1 cellular context compared by ENCODE assay signal in the genomic region with DNA sequence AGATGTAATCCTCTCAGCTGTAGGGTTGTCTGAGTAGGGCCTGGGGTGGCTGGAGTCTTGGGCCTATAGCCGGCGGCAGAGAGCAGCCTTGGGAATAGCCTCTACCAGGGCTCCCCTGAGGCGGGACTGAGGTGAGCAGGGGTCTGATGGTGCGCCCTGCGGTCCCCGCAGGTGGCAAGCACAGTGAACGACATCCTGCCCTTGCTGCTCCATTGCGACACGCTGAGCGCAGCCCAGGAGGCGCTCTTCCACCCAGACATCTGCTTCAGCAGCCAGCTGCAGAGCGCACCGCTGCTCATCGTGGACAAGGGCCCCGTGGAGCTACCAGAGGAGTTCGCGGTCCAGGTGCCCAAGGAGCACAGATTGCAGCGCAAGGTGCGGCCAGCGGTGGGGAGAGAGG.
TF ChIP-seq lines count a peak whose summit lies in the region.

No MANE protein-coding gene starts in this region.

TF ChIP-seq in IMR-90, 13 proteins besides CTCF, POLR2A, EP300 and RAD21:
- TF ChIP-seq CHD1 (IDR thresholded peaks at IDR 0.05; ENCODE audit: low read depth, low read length) = no peak
- no peak for TF ChIP-seq MAZ (IDR thresholded peaks at IDR 0.05; ENCODE audit: borderline replicate concordance, low read depth, low read length)
- TF ChIP-seq FOS (IDR thresholded peaks at IDR 0.05; ENCODE audit: low read depth, low read length) = no peak
- no peak for TF ChIP-seq SMC3 (IDR thresholded peaks at IDR 0.05; ENCODE audit: low read depth, low read length)
- no peak for TF ChIP-seq BHLHE40 (IDR thresholded peaks at IDR 0.05; ENCODE audit: low read depth, low read length)
- TF ChIP-seq, protein P1, sequence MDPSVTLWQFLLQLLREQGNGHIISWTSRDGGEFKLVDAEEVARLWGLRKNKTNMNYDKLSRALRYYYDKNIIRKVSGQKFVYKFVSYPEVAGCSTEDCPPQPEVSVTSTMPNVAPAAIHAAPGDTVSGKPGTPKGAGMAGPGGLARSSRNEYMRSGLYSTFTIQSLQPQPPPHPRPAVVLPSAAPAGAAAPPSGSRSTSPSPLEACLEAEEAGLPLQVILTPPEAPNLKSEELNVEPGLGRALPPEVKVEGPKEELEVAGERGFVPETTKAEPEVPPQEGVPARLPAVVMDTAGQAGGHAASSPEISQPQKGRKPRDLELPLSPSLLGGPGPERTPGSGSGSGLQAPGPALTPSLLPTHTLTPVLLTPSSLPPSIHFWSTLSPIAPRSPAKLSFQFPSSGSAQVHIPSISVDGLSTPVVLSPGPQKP (IDR thresholded peaks at IDR 0.05; ENCODE audit: borderline replicate concordance, low read depth, low read length) = no peak
- no peak for TF ChIP-seq RCOR1 (IDR thresholded peaks at IDR 0.05; ENCODE audit: insufficient replicate concordance, low read length)
